In the genomic region with DNA sequence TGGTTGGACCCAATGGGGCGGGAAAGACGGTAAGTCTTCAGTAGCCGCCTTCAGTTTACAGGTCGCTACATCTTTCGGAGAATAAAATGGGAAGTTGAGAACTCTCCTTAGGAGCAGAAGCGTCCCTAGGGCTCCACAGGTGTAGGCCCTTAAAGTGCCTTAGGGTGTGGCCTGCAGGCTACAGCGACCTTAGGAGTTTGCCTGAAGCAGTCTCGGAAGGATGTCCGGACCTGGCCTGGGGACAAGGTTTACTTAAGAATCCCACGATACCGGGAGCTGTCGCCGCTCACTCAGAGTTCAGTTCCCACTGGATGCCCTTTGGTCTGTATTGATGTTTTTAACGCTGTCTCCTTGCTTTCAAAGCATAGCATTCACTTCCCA, we compare ENCODE assay signal across 8 cellular contexts. TPM values are rescaled to one million over a fixed set of nuclear protein-coding genes. Genes with fewer than 3 reads are reported as not detected.
A peak's percentile ranks its signal among the peaks of the same experiment; 100 is the strongest.
DNase-seq lines count a peak whose midpoint lies in the region; ATAC-seq and TF ChIP-seq lines count a peak whose summit lies in the region.

No MANE protein-coding gene starts in this region.

- H3K36me3 Mint-ChIP-seq in Calu3 (ENCODE audit: insufficient read depth, unreplicated experiment) (peaks cover 21% of the 10 kb centered on the region), mesothelial cell of epicardium (no peaks in the 10 kb centered on the region)

- CTCF ChIA-PET in Calu3 (lab: Charles Lee) = interaction anchor here (0.6 to 1.3 kb wide), 4 partner anchors 31 to 819 kb away, joined by 3 to 7 read pairs (median 6); no protein-coding TSS in a partner anchor

- H3K4me1 ChIP-seq in HUES64 (ENCODE audit: insufficient read depth, low read length) (peaks cover 7% of the 10 kb centered on the region), stomach smooth muscle (ENCODE audit: control insufficient read depth, insufficient read depth, low read length) (peaks cover 6% of the 10 kb centered on the region)

- peak; percentile 49 for ATAC-seq in GM19438 (IDR thresholded peaks at IDR 0.05; ENCODE audit: low read depth, unreplicated experiment)

- H3K27me3 Mint-ChIP-seq in Calu3 (ENCODE audit: unreplicated experiment) = no peaks in the 10 kb centered on the region
- no peaks in the 10 kb centered on the region for H3K27me3 Mint-ChIP-seq in mesothelial cell of epicardium (ENCODE audit: low read depth)

- intact Hi-C loops in Calu3 (cut with micrococcal nuclease; ENCODE audit: unreplicated experiment) = no loop called here

- H3K27ac ChIP-seq in HUES64 (ENCODE audit: low read depth, low read length) (peak overlapping the region; percentile 67), VCaP (peak overlapping the region; percentile 94), stomach smooth muscle (ENCODE audit: low read length) (peak overlapping the region; percentile 76)

- no peaks in the 10 kb centered on the region for H3K27me3 ChIP-seq in HUES64 (ENCODE audit: insufficient read depth, low read length)
- no peaks in the 10 kb centered on the region for H3K27me3 ChIP-seq in stomach smooth muscle (ENCODE audit: control insufficient read depth in 1 of 2, insufficient read depth in 2 of 2, low read length in 2 of 2)

- H3K27ac Mint-ChIP-seq in Calu3 (ENCODE audit: unreplicated experiment) (peak overlapping the region; percentile 61), mesothelial cell of epicardium (peak overlapping the region; percentile 90)

- peak overlapping the region; percentile 86 for H3K9ac ChIP-seq in HUES64 (ENCODE audit: low read depth, low read length)
- peak overlapping the region; percentile 91 to 95 for H3K9ac ChIP-seq in stomach smooth muscle (ENCODE audit: low read length in 2 of 2)

- peaks cover 2% of the 10 kb centered on the region; the same call in 1 of the 2 replicates for H3K9me3 ChIP-seq in HUES64 (ENCODE audit: insufficient read depth, low read depth, low read length)
- no peaks in the 10 kb centered on the region for H3K9me3 ChIP-seq in stomach smooth muscle (ENCODE audit: control insufficient read depth in 2 of 2, low read length in 2 of 2)

- H3K9me3 Mint-ChIP-seq in Calu3 (ENCODE audit: low read depth, unreplicated experiment) (no peaks in the 10 kb centered on the region), mesothelial cell of epicardium (no peaks in the 10 kb centered on the region)

- H3K4me3 ChIP-seq in HUES64 (ENCODE audit: low read length) (peak overlapping the region; percentile 79), stomach smooth muscle (ENCODE audit: low read length in 2 of 2) (peak overlapping the region; percentile 85 to 93)

- H3K36me3 ChIP-seq in HUES64 (ENCODE audit: insufficient read depth, low read length) (peaks cover 32% of the 10 kb centered on the region), stomach smooth muscle (ENCODE audit: control insufficient read depth in 2 of 2, insufficient read depth in 2 of 2, low read length in 2 of 2) (peaks cover 2 to 9% of the 10 kb centered on the region in 2 donors)

- 2% methylated on average over 14 of the region's 14 CpGs for WGBS in HUES64

- no TSS peak for BruUV-seq in Calu3 (replicated peaks; lab: Mats Ljungman, UMichigan)

- H3K4me3 Mint-ChIP-seq in Calu3 (ENCODE audit: low read depth, unreplicated experiment) (peak overlapping the region; percentile 80), mesothelial cell of epicardium (peak overlapping the region; percentile 96)

- H3K4me1 Mint-ChIP-seq in Calu3 (ENCODE audit: low read depth, unreplicated experiment) (peaks cover 16% of the 10 kb centered on the region), mesothelial cell of epicardium (peaks cover 25% of the 10 kb centered on the region)

- DNase-seq in Calu3 = peak; percentile 54
- peak; percentile 9 for DNase-seq in effector CD4-positive, alpha-beta T cell
- DNase-seq in mesothelial cell of epicardium (ENCODE audit: low spot score in 2 of 2, unreplicated experiment in 2 of 2) = peak in 1 of 2 experiments; percentile 39
- no peak for DNase-seq in globus pallidus (ENCODE audit: low spot score)

- no peak for TF ChIP-seq CTCF in Calu3 (IDR thresholded peaks at IDR 0.05; ENCODE audit: unreplicated experiment)
- no peak for TF ChIP-seq CTCF in VCaP (conservative IDR thresholded peaks at IDR 0.05)
- TF ChIP-seq CTCF in mesothelial cell of epicardium (IDR thresholded peaks at IDR 0.05; ENCODE audit: unreplicated experiment) = no peak

RNA-seq across cellular contexts. Expression of a gene that starts 0.6 kb away (rescaled TPM):
- total RNA-seq in Calu3 (2022) = 35.9 and 36.2 TPM in 2 replicates
- polyA plus RNA-seq in HUES64 (2013, experiment 1 of 2) = 31.8 TPM
- 33.9 TPM for polyA plus RNA-seq in HUES64 (2013, experiment 2 of 2)
- 50.3 to 52.5 TPM (median 51.6 TPM) in 3 replicates for total RNA-seq in mesothelial cell of epicardium

RNA-seq across cellular contexts. Expression of a gene that starts 14.1 kb away (rescaled TPM):
- total RNA-seq in Calu3 (2022) = not detected in 2 replicates
- not detected for polyA plus RNA-seq in HUES64 (2013, experiment 1 of 2)
- polyA plus RNA-seq in HUES64 (2013, experiment 2 of 2) = not detected
- not detected in 3 replicates for total RNA-seq in mesothelial cell of epicardium
